Comparison of ENCODE assay signal across 8 cellular contexts in genomic region chr20:41617059-41617921, GRCh38. TPM values are rescaled to one million over a fixed set of nuclear protein-coding genes. Genes with fewer than 3 reads are reported as not detected.
DNase-seq lines count a peak whose midpoint lies in the region; ATAC-seq lines count a peak whose summit lies in the region.

No MANE protein-coding gene starts in this region.

- H3K27ac Mint-ChIP-seq in activated CD4-positive, alpha-beta T cell treated with anti-CD3 and anti-CD28 coated beads for 36 hours: peak overlapping the region; percentile 40
- H3K27ac Mint-ChIP-seq in memory B cell: peak overlapping the region; percentile 94
- H3K27ac Mint-ChIP-seq in stimulated activated effector memory CD8-positive, alpha-beta T cell treated with anti-CD3 and anti-CD28 coated beads, Interleukin-12 subunit alpha, Interleukin-12 subunit beta, amount 100 ng/mL, for 72 hours: peak overlapping the region; percentile 87

- no peaks in the 10 kb centered on the region for H3K36me3 ChIP-seq in duodenal mucosa (ENCODE audit: control insufficient read depth in 1 of 2, insufficient read depth in 2 of 2, low read length in 2 of 2)

- peak overlapping the region; percentile 21 to 64 for H3K9ac ChIP-seq in duodenal mucosa (ENCODE audit: low read depth in 1 of 2, low read length in 2 of 2)

- ATAC-seq in GM21447 (IDR thresholded peaks at IDR 0.05; ENCODE audit: unreplicated experiment) (peak; percentile 13), memory B cell (ENCODE audit: low read depth) (peak; percentile 21), GM18870 (IDR thresholded peaks at IDR 0.05; ENCODE audit: unreplicated experiment) (no peak)
- no peak for ATAC-seq in activated CD4-positive, alpha-beta T cell treated with anti-CD3 and anti-CD28 coated beads for 36 hours
- peak; percentile 3 for ATAC-seq in stimulated activated effector memory CD8-positive, alpha-beta T cell treated with anti-CD3 and anti-CD28 coated beads, Interleukin-12 subunit alpha, Interleukin-12 subunit beta, amount 100 ng/mL, for 72 hours

- H3K4me3 Mint-ChIP-seq in activated CD4-positive, alpha-beta T cell treated with anti-CD3 and anti-CD28 coated beads for 36 hours: peak overlapping the region; percentile 74
- peak overlapping the region; percentile 94 for H3K4me3 Mint-ChIP-seq in memory B cell
- H3K4me3 Mint-ChIP-seq in stimulated activated effector memory CD8-positive, alpha-beta T cell treated with anti-CD3 and anti-CD28 coated beads, Interleukin-12 subunit alpha, Interleukin-12 subunit beta, amount 100 ng/mL, for 72 hours: peak overlapping the region; percentile 78

- H3K36me3 Mint-ChIP-seq in activated CD4-positive, alpha-beta T cell treated with anti-CD3 and anti-CD28 coated beads for 36 hours (ENCODE audit: low read depth): no peaks in the 10 kb centered on the region
- H3K36me3 Mint-ChIP-seq in memory B cell: peaks cover under 1% of the 10 kb centered on the region
- peaks cover 4% of the 10 kb centered on the region for H3K36me3 Mint-ChIP-seq in stimulated activated effector memory CD8-positive, alpha-beta T cell treated with anti-CD3 and anti-CD28 coated beads, Interleukin-12 subunit alpha, Interleukin-12 subunit beta, amount 100 ng/mL, for 72 hours

- H3K27me3 Mint-ChIP-seq in activated CD4-positive, alpha-beta T cell treated with anti-CD3 and anti-CD28 coated beads for 36 hours: no peaks in the 10 kb centered on the region
- no peaks in the 10 kb centered on the region for H3K27me3 Mint-ChIP-seq in memory B cell

- peaks cover 43% of the 10 kb centered on the region for H3K4me1 Mint-ChIP-seq in activated CD4-positive, alpha-beta T cell treated with anti-CD3 and anti-CD28 coated beads for 36 hours
- peaks cover 25% of the 10 kb centered on the region for H3K4me1 Mint-ChIP-seq in memory B cell
- H3K4me1 Mint-ChIP-seq in stimulated activated effector memory CD8-positive, alpha-beta T cell treated with anti-CD3 and anti-CD28 coated beads, Interleukin-12 subunit alpha, Interleukin-12 subunit beta, amount 100 ng/mL, for 72 hours: peaks cover 31% of the 10 kb centered on the region

- intact Hi-C loops in activated CD4-positive, alpha-beta T cell treated with anti-CD3 and anti-CD28 coated beads for 36 hours (cut with DNase I, micrococcal nuclease): loop anchor here (5.0 to 10.0 kb wide), 5 partner anchors 180 to 1975 kb away; partner anchors contain the start of genes IFT52 (in 1 of the 2), PLCG1 (in 1 of the 2) and SRSF6 (in 1 of the 2)

- no peaks in the 10 kb centered on the region for H3K27me3 ChIP-seq in duodenal mucosa (ENCODE audit: control insufficient read depth in 1 of 2, insufficient read depth in 2 of 2, low read length in 2 of 2)

- DNase-seq in COLO829 (ENCODE audit: low spot score) (peak; percentile 24), Kasumi-1 (lab: John Stamatoyannopoulos, UW) (peak; percentile 50 to 54), memory B cell (ENCODE audit: low spot score in 2 of 2) (peak; percentile 27 to 36)
- peak; percentile 63 for DNase-seq in activated CD4-positive, alpha-beta T cell treated with anti-CD3 and anti-CD28 coated beads for 36 hours
- peak; percentile 3 to 60 for DNase-seq in stimulated activated effector memory CD8-positive, alpha-beta T cell treated with anti-CD3 and anti-CD28 coated beads, Interleukin-12 subunit alpha, Interleukin-12 subunit beta, amount 100 ng/mL, for 72 hours (ENCODE audit: low spot score in 2 of 2)

- H3K4me3 ChIP-seq in duodenal mucosa (ENCODE audit: low read depth in 1 of 2, low read length in 2 of 2): peak overlapping the region; percentile 73 to 75

- peaks cover 17 to 18% of the 10 kb centered on the region in 2 donors for H3K4me1 ChIP-seq in duodenal mucosa (ENCODE audit: control insufficient read depth in 1 of 2, insufficient read depth in 2 of 2, low read length in 2 of 2)

- no peaks in the 10 kb centered on the region for H3K9me3 ChIP-seq in duodenal mucosa (ENCODE audit: control insufficient read depth in 1 of 2, low read length in 2 of 2)

- CTCF ChIA-PET in activated CD4-positive, alpha-beta T cell treated with anti-CD3 and anti-CD28 coated beads for 36 hours (lab: Charles Lee): interaction anchor here (0.6 to 1.5 kb wide), 4 partner anchors 8 to 1856 kb away, joined by 3 to 4 read pairs (median 3); no protein-coding TSS in a partner anchor

- POLR2A ChIA-PET in activated CD4-positive, alpha-beta T cell treated with anti-CD3 and anti-CD28 coated beads for 36 hours (lab: Charles Lee): no interaction called here

- H3K27ac ChIP-seq in duodenal mucosa (ENCODE audit: low read depth, low read length): no peak overlapping the region

- H3K9me3 Mint-ChIP-seq in activated CD4-positive, alpha-beta T cell treated with anti-CD3 and anti-CD28 coated beads for 36 hours (ENCODE audit: low read depth): no peaks in the 10 kb centered on the region
- H3K9me3 Mint-ChIP-seq in memory B cell: no peaks in the 10 kb centered on the region
- H3K9me3 Mint-ChIP-seq in stimulated activated effector memory CD8-positive, alpha-beta T cell treated with anti-CD3 and anti-CD28 coated beads, Interleukin-12 subunit alpha, Interleukin-12 subunit beta, amount 100 ng/mL, for 72 hours: no peaks in the 10 kb centered on the region

RNA-seq across cellular contexts. Expression of gene CHD6, which starts 0.9 kb away (rescaled TPM):
- 10 to 100 TPM; 30.2 to 34.0 TPM for total RNA-seq in activated CD4-positive, alpha-beta T cell treated with anti-CD3 and anti-CD28 coated beads for 36 hours

Comparison
In these comparisons a context has a peak if more than half of its experiments do, and no peak if none do; other contexts are left out.
1. ATAC-seq: peak in GM21447 (single experiment), memory B cell (single experiment) and stimulated activated effector memory CD8-positive, alpha-beta T cell treated with anti-CD3 and anti-CD28 coated beads, Interleukin-12 subunit alpha, Interleukin-12 subunit beta, amount 100 ng/mL, for 72 hours (single experiment); none in activated CD4-positive, alpha-beta T cell treated with anti-CD3 and anti-CD28 coated beads for 36 hours (single experiment) and GM18870 (single experiment).
2. H3K27ac Mint-ChIP-seq: peak in every context shown above with its lines; median percentile 94 in memory B cell; 87 in stimulated activated effector memory CD8-positive, alpha-beta T cell treated with anti-CD3 and anti-CD28 coated beads, Interleukin-12 subunit alpha, Interleukin-12 subunit beta, amount 100 ng/mL, for 72 hours; 40 in activated CD4-positive, alpha-beta T cell treated with anti-CD3 and anti-CD28 coated beads for 36 hours.
3. Peak in every context shown above with its lines, with median percentiles within 50 percentile points of each other: DNase-seq and H3K4me3 Mint-ChIP-seq.